9 cellular contexts compared by ENCODE assay signal in genomic region chr6:26184492-26184891, GRCh38.
DNase-seq lines count a peak whose midpoint lies in the region; ATAC-seq, FAIRE-seq and TF ChIP-seq lines count a peak whose summit lies in the region.
"Had no signal": no experiment of that assay in that cellular context is flagged by ENCODE, and none has a peak within 500 bp of the region (broad histone marks: within the 10 kb centered on the region; RNA-seq: fewer than 3 reads in every experiment).

No MANE protein-coding gene starts in this region.

- H3K4me1 Mint-ChIP-seq in activated naive CD4-positive, alpha-beta T cell treated with anti-CD3 and anti-CD28 coated beads, Interleukin-2, amount 50 U/mL, for 24 hours, result peaks cover 52% of the 10 kb centered on the region
- H3K4me1 Mint-ChIP-seq in astrocyte (ENCODE audit: low read depth, unreplicated experiment), result no peaks in the 10 kb centered on the region

- no peak overlapping the region for H2AK5ac ChIP-seq in mesendoderm (ENCODE audit: low read length)

- H4K5ac ChIP-seq in mesendoderm (ENCODE audit: low read length), result no peak overlapping the region

- no CpG with 5 or more reads among the region's 6 CpGs for WGBS in mesendoderm (ENCODE audit: extremely low coverage, insufficient coverage, low lambda C conversion rate)
- 76 to 84% methylated on average over 6 of the region's 6 CpGs for WGBS in transverse colon (ENCODE audit: low coverage in 1 of 2), 2 donors
- WGBS in pancreas, 2 donors, result 73 to 78% methylated on average over 6 of the region's 6 CpGs

- H3K56ac ChIP-seq in mesendoderm (ENCODE audit: low read length), result peak overlapping the region; percentile 91

- H2BK5ac ChIP-seq in mesendoderm (ENCODE audit: low read length), result peak overlapping the region; percentile 11

- H2BK15ac ChIP-seq in mesendoderm (replicated peaks; ENCODE audit: low read depth), result no peak overlapping the region

- H3K9me3 ChIP-seq in astrocyte (ENCODE audit: insufficient read depth, low read depth, low read length) (no peaks in the 10 kb centered on the region), transverse colon (no peaks in the 10 kb centered on the region), pancreas (no peaks in the 10 kb centered on the region)

- ATAC-seq in pancreas (no peak), GM18861 (IDR thresholded peaks at IDR 0.05; ENCODE audit: unreplicated experiment) (no peak)

- no peak for TF ChIP-seq EP300 in transverse colon (IDR thresholded peaks at IDR 0.05; ENCODE audit: low read depth)

- H3K9ac ChIP-seq in astrocyte (ENCODE audit: low read length) (peak overlapping the region; percentile 67), mesendoderm (ENCODE audit: low read length) (peak overlapping the region; percentile 92)

- TF ChIP-seq CTCF in astrocyte (IDR thresholded peaks at IDR 0.05; ENCODE audit: insufficient read depth, low read depth, low read length), result no peak
- no peak for TF ChIP-seq CTCF in transverse colon (IDR thresholded peaks at IDR 0.05)
- TF ChIP-seq CTCF in pancreas (IDR thresholded peaks at IDR 0.05), result no peak

- H2AFZ ChIP-seq in astrocyte (ENCODE audit: low read depth, low read length), result no peak overlapping the region

- H3K18ac ChIP-seq in mesendoderm (ENCODE audit: low read length), result peak overlapping the region; percentile 57

- no peaks in the 10 kb centered on the region for H3K79me1 ChIP-seq in mesendoderm (ENCODE audit: low read length)

- no peaks in the 10 kb centered on the region for H3K27me3 ChIP-seq in astrocyte (ENCODE audit: insufficient read depth, low read length)
- no peaks in the 10 kb centered on the region for H3K27me3 ChIP-seq in mesendoderm (ENCODE audit: insufficient read depth, low read length, poor library complexity)
- no peaks in the 10 kb centered on the region for H3K27me3 ChIP-seq in transverse colon
- H3K27me3 ChIP-seq in pancreas, result no peaks in the 10 kb centered on the region

- peak overlapping the region; percentile 86 for H3K27ac Mint-ChIP-seq in activated naive CD4-positive, alpha-beta T cell treated with anti-CD3 and anti-CD28 coated beads, Interleukin-2, amount 50 U/mL, for 24 hours
- H3K27ac Mint-ChIP-seq in astrocyte (ENCODE audit: unreplicated experiment), result peak overlapping the region; percentile 6

- H3K4ac ChIP-seq in mesendoderm (ENCODE audit: low read depth, low read length), result no peak overlapping the region

- intact Hi-C loops in transverse colon (cut with DNase I; ENCODE audit: low total_unique reads), result no loop called here
- intact Hi-C loops in pancreas (cut with DNase I), result no loop called here

- peaks cover 4% of the 10 kb centered on the region for H3K9me3 Mint-ChIP-seq in activated naive CD4-positive, alpha-beta T cell treated with anti-CD3 and anti-CD28 coated beads, Interleukin-2, amount 50 U/mL, for 24 hours
- peaks cover 2% of the 10 kb centered on the region for H3K9me3 Mint-ChIP-seq in astrocyte (ENCODE audit: unreplicated experiment)

- no peaks in the 10 kb centered on the region for H3K79me2 ChIP-seq in astrocyte (ENCODE audit: insufficient read depth, low read length)
- no peaks in the 10 kb centered on the region for H3K79me2 ChIP-seq in mesendoderm (ENCODE audit: control insufficient read depth, insufficient read depth, low read length)

- in situ Hi-C loops in transverse colon (cut with MboI; ENCODE audit: low pct_ligation_motif_present in 1 of 4, low pct_unique_long_range_greater_than_20kb in 1 of 4, low sequenced_read_pairs in 3 of 4), result loop anchor here in 1 of 4 donors (25.0 kb wide), 1 partner anchor 953 kb away; a partner anchor contains a TSS

- no peaks in the 10 kb centered on the region for H3K36me3 ChIP-seq in astrocyte (ENCODE audit: insufficient read depth, low read length)
- H3K36me3 ChIP-seq in mesendoderm (ENCODE audit: control insufficient read depth, insufficient read depth, low read length), result no peaks in the 10 kb centered on the region
- no peaks in the 10 kb centered on the region for H3K36me3 ChIP-seq in transverse colon
- H3K36me3 ChIP-seq in pancreas, result no peaks in the 10 kb centered on the region

- H3K4me1 ChIP-seq in astrocyte (ENCODE audit: insufficient read depth, low read length) (peaks cover 20% of the 10 kb centered on the region), mesendoderm (ENCODE audit: control insufficient read depth, low read depth, low read length) (peaks cover 5% of the 10 kb centered on the region), transverse colon (peaks cover 0 to 30% (median 11%) of the 10 kb centered on the region in 4 donors), pancreas (peaks cover 0 to 10% (median 0%) of the 10 kb centered on the region in 3 donors)

- H4K8ac ChIP-seq in mesendoderm (ENCODE audit: low read depth, low read length), result no peak overlapping the region

- H3K27me3 Mint-ChIP-seq in activated naive CD4-positive, alpha-beta T cell treated with anti-CD3 and anti-CD28 coated beads, Interleukin-2, amount 50 U/mL, for 24 hours, result no peaks in the 10 kb centered on the region
- H3K27me3 Mint-ChIP-seq in astrocyte (ENCODE audit: low read depth, unreplicated experiment), result no peaks in the 10 kb centered on the region

- FAIRE-seq in astrocyte (lab: Jason Lieb, UNC), result no peak
- FAIRE-seq in pancreas (lab: Jason Lieb, UNC), result no peak

- TF ChIP-seq POLR2A in transverse colon (IDR thresholded peaks at IDR 0.05), result no peak

- H3K36me3 Mint-ChIP-seq in activated naive CD4-positive, alpha-beta T cell treated with anti-CD3 and anti-CD28 coated beads, Interleukin-2, amount 50 U/mL, for 24 hours, result no peaks in the 10 kb centered on the region
- no peaks in the 10 kb centered on the region for H3K36me3 Mint-ChIP-seq in astrocyte (ENCODE audit: low read depth, unreplicated experiment)

- H3K23ac ChIP-seq in mesendoderm (ENCODE audit: low read length), result no peak overlapping the region

- H3K27ac ChIP-seq in astrocyte (ENCODE audit: low read depth, low read length) (no peak overlapping the region), mesendoderm (ENCODE audit: low read depth, low read length) (peak overlapping the region; percentile 46), transverse colon (peak overlapping the region; percentile 86 to 93 (median 90)), pancreas (peak overlapping the region in 1 of 4 donors; percentile 65)

- H2BK120ac ChIP-seq in mesendoderm (ENCODE audit: low read depth, low read length), result no peak overlapping the region

- H3K4me3 Mint-ChIP-seq in activated naive CD4-positive, alpha-beta T cell treated with anti-CD3 and anti-CD28 coated beads, Interleukin-2, amount 50 U/mL, for 24 hours, result peak overlapping the region; percentile 93
- H3K4me3 Mint-ChIP-seq in astrocyte (ENCODE audit: unreplicated experiment), result peak overlapping the region; percentile 86

- H3K4me3 ChIP-seq in astrocyte (ENCODE audit: insufficient read depth, low read depth, low read length) (peak overlapping the region; percentile 63), mesendoderm (ENCODE audit: low read length) (no peak overlapping the region), transverse colon (peak overlapping the region in 1 of 4 donors; percentile 58), pancreas (peak overlapping the region in 1 of 4 donors; percentile 44)

- no peaks in the 10 kb centered on the region for H4K20me1 ChIP-seq in astrocyte (ENCODE audit: insufficient read depth, low read length)

- DNase-seq in activated naive CD4-positive, alpha-beta T cell treated with anti-CD3 and anti-CD28 coated beads, Interleukin-2, amount 50 U/mL, for 16 hours, result no peak
- DNase-seq in astrocyte (ENCODE audit: low read depth) (no peak), mesendoderm (no peak), transverse colon (no peak), pancreas (no peak), GM19238 (ENCODE audit: insufficient read length, low spot score) (no peak)
- DNase-seq: activated gamma-delta T cell treated with Interleukin-2 at 50 U/mL for 16 hours had no signal

- H3K4me2 ChIP-seq in astrocyte (ENCODE audit: low read length), result peak overlapping the region; percentile 87
- H3K4me2 ChIP-seq in mesendoderm (ENCODE audit: low read length), result peak overlapping the region; percentile 11
